ENCODE assay signal across 17 cellular contexts in genomic region chr17:6521636-6522035, GRCh38.
"Had no signal": no experiment of that assay in that cellular context is flagged by ENCODE, and none has a peak within 500 bp of the region (broad histone marks: within the 10 kb centered on the region; RNA-seq: fewer than 3 reads in every experiment).

No MANE protein-coding gene starts in this region.

- DNase-seq: dermis blood vessel endothelial cell; erythroblast; foreskin melanocyte; heart left ventricle; hippocampal formation; mesendoderm; naive thymus-derived CD4-positive, alpha-beta T cell; nephron progenitor cell; psoas muscle; small intestine; stimulated activated CD4-positive, alpha-beta T cell treated with anti-CD3 and anti-CD28 coated beads, Interleukin-12 subunit alpha, Interleukin-12 subunit beta, amount 100 ng/mL, for 4 hours; stimulated activated naive CD4-positive, alpha-beta T cell; stomach; thyroid gland had no signal

- H3K27ac ChIP-seq: heart left ventricle, psoas muscle, stomach, thyroid gland, upper lobe of right lung, vagina had no signal

- ATAC-seq: heart left ventricle; naive thymus-derived CD4-positive, alpha-beta T cell; psoas muscle; sciatic nerve; upper lobe of right lung had no signal

- H3K4me1 Mint-ChIP-seq: nephron progenitor cell had no signal

- H3K4me3 Mint-ChIP-seq: naive thymus-derived CD4-positive, alpha-beta T cell; nephron progenitor cell had no signal

- H3K27ac Mint-ChIP-seq: nephron progenitor cell had no signal

- H3K36me3 ChIP-seq: heart left ventricle, thyroid gland, upper lobe of right lung had no signal

- H3K4me1 ChIP-seq: heart left ventricle, psoas muscle, stomach, thyroid gland, vagina had no signal

- H3K27me3 ChIP-seq: heart left ventricle, stomach, thyroid gland, upper lobe of right lung, vagina had no signal

- H3K4me3 ChIP-seq: heart left ventricle, psoas muscle, stomach, thyroid gland, upper lobe of right lung, vagina had no signal

- H3K9me3 ChIP-seq: psoas muscle, stomach, thyroid gland, upper lobe of right lung, vagina had no signal
